1 cellular context compared by ENCODE assay signal in genomic region chr10:11684717-11685645, GRCh38.
TF ChIP-seq lines count a peak whose summit lies in the region.

No MANE protein-coding gene starts in this region.

TF ChIP-seq in HCT116, 20 proteins besides CTCF, POLR2A, EP300 and RAD21 (continued from another document):
- TF ChIP-seq EGR1 (IDR thresholded peaks at IDR 0.05; ENCODE audit: low read depth) (no peak), SRF (IDR thresholded peaks at IDR 0.05; ENCODE audit: low read depth) (peak; percentile 55), SIN3A (IDR thresholded peaks at IDR 0.05; ENCODE audit: low read depth) (peak; percentile 84; the same call in 1 of the 2 replicates), EZH2 (IDR thresholded peaks at IDR 0.05) (no peak), EZH2phosphoT487 (IDR thresholded peaks at IDR 0.05; ENCODE audit: borderline replicate concordance) (no peak), FOSL1 (IDR thresholded peaks at IDR 0.05; ENCODE audit: low read depth) (peak; percentile 92), YY1 (IDR thresholded peaks at IDR 0.05; ENCODE audit: extremely low read depth, insufficient replicate concordance, low read depth, low read length) (peak; percentile 14), TCF7L2 (IDR thresholded peaks at IDR 0.05; ENCODE audit: borderline replicate concordance, extremely low read depth, insufficient read depth, insufficient read length) (peak; percentile 99), SP1 (IDR thresholded peaks at IDR 0.05; ENCODE audit: low read depth) (peak; percentile 91), CEBPB (IDR thresholded peaks at IDR 0.05; ENCODE audit: low read depth) (peak; percentile 85), ZFX (IDR thresholded peaks at IDR 0.05) (no peak)
- TF ChIP-seq, protein P1, sequence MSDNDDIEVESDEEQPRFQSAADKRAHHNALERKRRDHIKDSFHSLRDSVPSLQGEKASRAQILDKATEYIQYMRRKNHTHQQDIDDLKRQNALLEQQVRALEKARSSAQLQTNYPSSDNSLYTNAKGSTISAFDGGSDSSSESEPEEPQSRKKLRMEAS (IDR thresholded peaks at IDR 0.05) = peak; percentile 96
